ENCODE assay signal across 22 cellular contexts in the genomic region with DNA sequence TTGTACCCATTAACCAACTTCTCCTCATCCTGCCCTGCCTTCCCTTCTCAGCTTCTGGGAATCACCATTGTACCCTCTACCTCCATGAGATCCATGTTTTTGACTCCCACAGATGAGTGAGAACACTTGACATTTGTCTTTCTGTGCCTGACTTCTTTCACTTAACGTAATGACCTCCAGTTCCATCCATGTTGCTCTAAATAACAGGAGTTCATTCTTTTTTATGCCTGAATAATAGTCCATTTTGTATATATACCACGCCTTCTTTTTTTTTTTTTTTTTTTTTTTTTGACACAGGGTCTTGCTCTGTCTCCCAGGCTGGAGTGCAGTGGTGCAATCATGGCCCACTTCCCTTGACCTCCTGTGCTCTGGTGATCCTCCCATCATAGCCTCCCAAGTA. TPM values are rescaled to one million over a fixed set of nuclear protein-coding genes. Genes with fewer than 3 reads are reported as not detected.
"Had no signal": no experiment of that assay in that cellular context is flagged by ENCODE, and none has a peak within 500 bp of the region (broad histone marks: within the 10 kb centered on the region; RNA-seq: fewer than 3 reads in every experiment).

No MANE protein-coding gene starts in this region.

- ATAC-seq: naive thymus-derived CD4-positive, alpha-beta T cell; natural killer cell treated with Interleukin-12 subunit alpha and Interleukin-12 subunit beta and Interleukin-15 and Interleukin-18, amount 100 ng/mL, for 72 hours; right lobe of liver; stimulated activated memory B cell treated with anti-CD40 and anti-IgM and Interleukin-4, amounts not matched to agents 10 μg/mL and 1 μg/mL and 100 μg/mL, for 72 hours; stimulated activated naive CD8-positive, alpha-beta T cell treated with anti-CD3 and anti-CD28 coated beads, Interleukin-15, amount 100 ng/mL, for 72 hours had no signal

- H3K9me3 ChIP-seq: left ventricle myocardium inferior, ovary, right atrium auricular region, right lobe of liver, tibial nerve, uterus had no signal

- DNase-seq: islet precursor cell; left ventricle myocardium inferior; mesendoderm; naive thymus-derived CD4-positive, alpha-beta T cell; ovary; right lobe of liver; stimulated activated CD4-positive, alpha-beta T cell treated with anti-CD3 and anti-CD28 coated beads, Interleukin-1b, Interleukin-23, amount 100 ng/mL, for 48 hours; stimulated activated CD4-positive, alpha-beta T cell treated with anti-CD3 and anti-CD28 coated beads, Interleukin-2, amount 100 ng/mL, for 48 hours; stimulated activated CD4-positive, alpha-beta T cell treated with anti-CD3 and anti-CD28 coated beads, Interleukin-4, amount 100 ng/mL, for 4 hours; stimulated activated CD8-positive, alpha-beta memory T cell treated with anti-CD3 and anti-CD28 coated beads, Interleukin-4, amount 100 ng/mL, for 48 hours; stimulated activated naive CD4-positive, alpha-beta T cell treated with Interleukin-2 at 50 U/mL for 16 hours; stimulated activated naive CD8-positive, alpha-beta T cell treated with anti-CD3 and anti-CD28 coated beads, Interleukin-15, amount 100 ng/mL, for 72 hours; substantia nigra; uterus had no signal

- H3K27me3 Mint-ChIP-seq: naive thymus-derived CD4-positive, alpha-beta T cell; natural killer cell treated with Interleukin-12 subunit alpha and Interleukin-12 subunit beta and Interleukin-15 and Interleukin-18, amount 100 ng/mL, for 72 hours; progenitor cell of endocrine pancreas; stimulated activated memory B cell treated with anti-CD40 and anti-IgM and Interleukin-4, amounts not matched to agents 10 μg/mL and 1 μg/mL and 100 μg/mL, for 72 hours; stimulated activated naive CD8-positive, alpha-beta T cell treated with anti-CD3 and anti-CD28 coated beads, Interleukin-15, amount 100 ng/mL, for 72 hours; type B pancreatic cell had no signal

- H3K27ac Mint-ChIP-seq: mesothelial cell of epicardium; natural killer cell treated with Interleukin-12 subunit alpha and Interleukin-12 subunit beta and Interleukin-15 and Interleukin-18, amount 100 ng/mL, for 72 hours; progenitor cell of endocrine pancreas; stimulated activated memory B cell treated with anti-CD40 and anti-IgM and Interleukin-4, amounts not matched to agents 10 μg/mL and 1 μg/mL and 100 μg/mL, for 72 hours; stimulated activated naive CD8-positive, alpha-beta T cell treated with anti-CD3 and anti-CD28 coated beads, Interleukin-15, amount 100 ng/mL, for 72 hours; type B pancreatic cell had no signal

- H3K9me3 Mint-ChIP-seq: naive thymus-derived CD4-positive, alpha-beta T cell; natural killer cell treated with Interleukin-12 subunit alpha and Interleukin-12 subunit beta and Interleukin-15 and Interleukin-18, amount 100 ng/mL, for 72 hours; stimulated activated naive CD8-positive, alpha-beta T cell treated with anti-CD3 and anti-CD28 coated beads, Interleukin-15, amount 100 ng/mL, for 72 hours; type B pancreatic cell had no signal

- H3K4me3 Mint-ChIP-seq: mesothelial cell of epicardium; naive thymus-derived CD4-positive, alpha-beta T cell; natural killer cell treated with Interleukin-12 subunit alpha and Interleukin-12 subunit beta and Interleukin-15 and Interleukin-18, amount 100 ng/mL, for 72 hours; stimulated activated memory B cell treated with anti-CD40 and anti-IgM and Interleukin-4, amounts not matched to agents 10 μg/mL and 1 μg/mL and 100 μg/mL, for 72 hours; stimulated activated naive CD8-positive, alpha-beta T cell treated with anti-CD3 and anti-CD28 coated beads, Interleukin-15, amount 100 ng/mL, for 72 hours; type B pancreatic cell had no signal

- H3K36me3 Mint-ChIP-seq: natural killer cell treated with Interleukin-12 subunit alpha and Interleukin-12 subunit beta and Interleukin-15 and Interleukin-18, amount 100 ng/mL, for 72 hours had no signal

RNA-seq across cellular contexts. Expression of a gene that starts 49.0 kb away (rescaled TPM):
- total RNA-seq: smooth muscle cell had no signal

RNA-seq across cellular contexts. Expression of a gene that starts 56.2 kb away (rescaled TPM):
- total RNA-seq: smooth muscle cell had no signal
- polyA plus RNA-seq: naive thymus-derived CD4-positive, alpha-beta T cell; smooth muscle cell had no signal
